14 cellular contexts compared by ENCODE assay signal in the genomic region with DNA sequence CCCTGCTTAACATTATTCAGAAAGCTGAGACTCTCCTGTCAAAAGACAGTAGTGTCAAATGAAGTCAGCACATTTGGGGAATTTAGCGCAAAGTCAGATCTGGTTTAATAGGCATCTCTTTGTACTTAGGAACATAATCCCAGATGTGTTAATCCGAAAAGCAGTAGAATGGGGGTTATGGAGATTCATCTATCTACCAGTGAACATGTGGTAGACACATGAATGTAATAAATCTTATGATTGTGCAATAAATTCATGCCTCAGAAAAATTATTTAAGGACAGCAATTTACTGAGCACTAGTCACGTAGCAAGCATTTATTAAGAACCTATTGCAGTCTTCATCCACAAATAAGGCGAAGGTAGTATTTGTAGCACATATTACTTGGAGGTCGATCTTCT.
"Had no signal": no experiment of that assay in that cellular context is flagged by ENCODE, and none has a peak within 500 bp of the region (broad histone marks: within the 10 kb centered on the region; RNA-seq: fewer than 3 reads in every experiment).

No MANE protein-coding gene starts in this region.

- H3K36me3 ChIP-seq: cardiac muscle cell, neural progenitor cell, thoracic aorta, upper lobe of right lung had no signal

- H3K9me3 ChIP-seq: upper lobe of right lung had no signal

- H3K4me1 ChIP-seq: neural progenitor cell, upper lobe of right lung had no signal

- H3K27ac ChIP-seq: cardiac muscle cell, neural progenitor cell, thoracic aorta, upper lobe of right lung, VCaP had no signal

- H3K27me3 ChIP-seq: cardiac muscle cell, neural progenitor cell, upper lobe of right lung had no signal

- H3K9ac ChIP-seq: neural progenitor cell had no signal

- H3K4me3 ChIP-seq: cardiac muscle cell, neural progenitor cell, thoracic aorta, upper lobe of right lung had no signal

- DNase-seq: activated CD4-positive, alpha-beta T cell treated with anti-CD3 and anti-CD28 coated beads for 1 hour; activated CD4-positive, alpha-beta T cell treated with anti-CD3 and anti-CD28 coated beads, Interleukin-2, amount 50 U/mL, for 4 hours; activated naive CD4-positive, alpha-beta T cell treated with Interleukin-2 at 50 U/mL for 16 hours; activated naive CD8-positive, alpha-beta T cell treated with anti-CD3 and anti-CD28 coated beads, Interleukin-2, amount 50 U/mL, for 24 hours; activated T-cell treated with anti-CD3 and anti-CD28 coated beads for 4 hours; endodermal cell; foreskin melanocyte; stimulated activated CD4-positive, alpha-beta T cell treated with anti-CD3 and anti-CD28 coated beads, Interleukin-12 subunit alpha, Interleukin-12 subunit beta, amount 100 ng/mL, for 4 hours; stimulated activated CD4-positive, alpha-beta T cell treated with anti-CD3 and anti-CD28 coated beads, Interleukin-2, amount 100 ng/mL, for 24 hours; upper lobe of right lung had no signal
